In the genomic region with DNA sequence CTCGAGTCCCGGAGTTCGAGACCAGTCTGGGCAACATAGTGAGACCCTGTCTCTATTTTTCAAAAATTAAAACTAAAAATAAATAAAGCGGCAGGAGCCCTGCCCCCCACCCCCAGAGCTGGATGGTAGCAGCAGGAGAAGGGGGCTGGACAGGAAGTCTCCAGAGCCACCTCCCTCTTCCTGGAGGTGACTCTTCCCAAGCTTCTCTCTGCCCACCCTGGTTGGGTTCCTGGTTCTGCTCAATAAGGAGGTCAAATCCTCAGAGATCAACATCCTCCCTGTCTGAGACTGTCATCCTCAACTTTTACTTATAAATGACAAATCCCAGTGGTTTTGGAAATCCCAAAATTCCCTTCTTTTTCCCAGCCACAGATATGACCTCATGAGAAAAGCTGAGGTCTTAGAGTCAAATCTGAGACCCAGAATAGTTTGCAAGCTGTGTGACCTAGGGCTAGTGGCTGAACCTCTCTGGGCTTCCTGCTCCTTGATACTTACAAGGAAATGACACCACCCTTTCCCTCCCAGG, we compare ENCODE assay signal across 8 cellular contexts. TPM values are rescaled to one million over a fixed set of nuclear protein-coding genes. Genes with fewer than 3 reads are reported as not detected.
A peak's percentile ranks its signal among the peaks of the same experiment; 100 is the strongest.
DNase-seq lines count a peak whose midpoint lies in the region; ATAC-seq, FAIRE-seq and TF ChIP-seq lines count a peak whose summit lies in the region.

No MANE protein-coding gene starts in this region.

- H3K79me2 ChIP-seq in Loucy (ENCODE audit: insufficient read depth, low read length): no peaks in the 10 kb centered on the region

- no peaks in the 10 kb centered on the region for H4K20me1 ChIP-seq in Loucy (ENCODE audit: insufficient read depth, low read length, poor library complexity, severe bottlenecking)

- no peaks in the 10 kb centered on the region for H3K36me3 ChIP-seq in Loucy (ENCODE audit: insufficient read depth, low read length)
- no peaks in the 10 kb centered on the region for H3K36me3 ChIP-seq in mucosa of rectum (ENCODE audit: control insufficient read depth in 2 of 2, insufficient read depth in 2 of 2, low read length in 2 of 2)

- peaks cover 46 to 53% of the 10 kb centered on the region in 2 donors for H3K4me1 Mint-ChIP-seq in effector memory CD8-positive, alpha-beta T cell (ENCODE audit: low read depth in 2 of 2)

- DNase-seq in A549 (ENCODE audit: low read depth in 1 of 2, low spot score in 1 of 2) (peak in 1 of 2 experiments; percentile 36), NCI-H526 treated with DMSO at 0.1 percent for 48 hours (lab: John Stamatoyannopoulos, UW) (no peak), NCI-H1436 (lab: John Stamatoyannopoulos, UW) (no peak)
- DNase-seq in effector memory CD8-positive, alpha-beta T cell: no peak

- H3K9ac ChIP-seq in Loucy (ENCODE audit: low read depth, low read length, poor library complexity, severe bottlenecking) (peak overlapping the region; percentile 67), mucosa of rectum (ENCODE audit: low read depth in 1 of 2, low read length in 2 of 2) (peak overlapping the region in 1 of 2 donors; percentile 56)

- H3K9me2 ChIP-seq in Loucy (replicated peaks; ENCODE audit: low read depth, low read length): no peaks in the 10 kb centered on the region

- H3K27ac ChIP-seq in A549 (peak overlapping the region; percentile 99 to 100), mucosa of rectum (ENCODE audit: low read depth in 2 of 2, low read length in 2 of 2) (peak overlapping the region; percentile 76 to 94)

- no peaks in the 10 kb centered on the region for H3K9me3 ChIP-seq in A549
- no peaks in the 10 kb centered on the region for H3K9me3 ChIP-seq in Loucy (ENCODE audit: insufficient read depth, low read depth, low read length)
- H3K9me3 ChIP-seq in mucosa of rectum (ENCODE audit: control insufficient read depth in 2 of 2, low read length in 2 of 2): no peaks in the 10 kb centered on the region

- WGBS in A549 (ENCODE audit: missing lambda C conversion rate): 33% methylated on average over 4 of the region's 4 CpGs

- FAIRE-seq in A549 (lab: Jason Lieb, UNC): no peak

- ATAC-seq in A549 (peak in 1 of 2 experiments; percentile 38; a peak in 3 of 6 replicates), HG03439 (IDR thresholded peaks at IDR 0.05; ENCODE audit: unreplicated experiment) (no peak), HG03571 (IDR thresholded peaks at IDR 0.05; ENCODE audit: unreplicated experiment) (no peak)
- ATAC-seq in effector memory CD8-positive, alpha-beta T cell (replicated peaks): no peak

- CTCF ChIA-PET in A549 (lab: Yijun Ruan, JAX): interaction anchor here (0.6 to 2.1 kb wide), 6 partner anchors 9 to 20 kb away, joined by 3 to 15 read pairs (median 4); no protein-coding TSS in a partner anchor

- peak overlapping the region; percentile 60 for H3K4me3 ChIP-seq in A549
- peak overlapping the region; percentile 69 for H3K4me3 ChIP-seq in Loucy (ENCODE audit: low read length, poor library complexity, severe bottlenecking)
- H3K4me3 ChIP-seq in mucosa of rectum (ENCODE audit: low read length in 2 of 2): peak overlapping the region in 1 of 2 donors; percentile 68

- H3K27me3 Mint-ChIP-seq in effector memory CD8-positive, alpha-beta T cell: no peaks in the 10 kb centered on the region

- no peaks in the 10 kb centered on the region for H3K9me3 Mint-ChIP-seq in effector memory CD8-positive, alpha-beta T cell

- POLR2A ChIA-PET in A549 (lab: Yijun Ruan, JAX): interaction anchor here (1.1 to 2.0 kb wide), 3 partner anchors 11 to 20 kb away, joined by 3 to 9 read pairs (median 9); no protein-coding TSS in a partner anchor

- TF ChIP-seq EP300 in A549 (IDR thresholded peaks at IDR 0.05): no peak

- H3K4me1 ChIP-seq in A549 (peaks cover 71% of the 10 kb centered on the region), Loucy (ENCODE audit: insufficient read depth, low read length, poor library complexity, severe bottlenecking) (peaks cover 34% of the 10 kb centered on the region), mucosa of rectum (ENCODE audit: control insufficient read depth in 2 of 2, insufficient read depth in 2 of 2, low read length in 2 of 2) (peaks cover 32 to 36% of the 10 kb centered on the region in 2 donors)

- no peak for TF ChIP-seq RAD21 in A549 (conservative IDR thresholded peaks at IDR 0.05 in 1 of 2, IDR thresholded peaks at IDR 0.05 in 1 of 2)

- no peaks in the 10 kb centered on the region for H3K36me3 Mint-ChIP-seq in effector memory CD8-positive, alpha-beta T cell (ENCODE audit: insufficient read depth)

- H3K27me3 ChIP-seq in Loucy (ENCODE audit: insufficient read depth, low read length, poor library complexity, severe bottlenecking) (no peaks in the 10 kb centered on the region), mucosa of rectum (ENCODE audit: control insufficient read depth in 2 of 2, insufficient read depth in 2 of 2, low read length in 2 of 2) (no peaks in the 10 kb centered on the region)

- H3K4me3 Mint-ChIP-seq in effector memory CD8-positive, alpha-beta T cell: peak overlapping the region; percentile 64

- peak overlapping the region; percentile 96 for H3K4me2 ChIP-seq in A549
- H3K4me2 ChIP-seq in Loucy (ENCODE audit: low read depth, low read length, poor library complexity, severe bottlenecking): peak overlapping the region; percentile 85

- H2AFZ ChIP-seq in Loucy (ENCODE audit: low read length): peak overlapping the region; percentile 75; the same call in 1 of the 2 replicates

- no peak for TF ChIP-seq CTCF in A549 (IDR thresholded peaks at IDR 0.05)
- TF ChIP-seq CTCF in Loucy (conservative IDR thresholded peaks at IDR 0.05; ENCODE audit: low read length): no peak

- peak overlapping the region; percentile 80 to 81 for H3K27ac Mint-ChIP-seq in effector memory CD8-positive, alpha-beta T cell

- H3F3A ChIP-seq in Loucy (ENCODE audit: low read depth): 0 out of 2 replicates have a peak, but pooled peaks cover 6% of the 10 kb centered on the region

- no peak for TF ChIP-seq POLR2A in A549 (IDR thresholded peaks at IDR 0.05; ENCODE audit: low read length)

TF ChIP-seq in A549, 52 proteins besides CTCF, POLR2A, EP300 and RAD21:
- peak; percentile 15 to 63; a peak in 1 of 5 replicates for TF ChIP-seq JUN (IDR thresholded peaks at IDR 0.05)
- TF ChIP-seq, protein P1, sequence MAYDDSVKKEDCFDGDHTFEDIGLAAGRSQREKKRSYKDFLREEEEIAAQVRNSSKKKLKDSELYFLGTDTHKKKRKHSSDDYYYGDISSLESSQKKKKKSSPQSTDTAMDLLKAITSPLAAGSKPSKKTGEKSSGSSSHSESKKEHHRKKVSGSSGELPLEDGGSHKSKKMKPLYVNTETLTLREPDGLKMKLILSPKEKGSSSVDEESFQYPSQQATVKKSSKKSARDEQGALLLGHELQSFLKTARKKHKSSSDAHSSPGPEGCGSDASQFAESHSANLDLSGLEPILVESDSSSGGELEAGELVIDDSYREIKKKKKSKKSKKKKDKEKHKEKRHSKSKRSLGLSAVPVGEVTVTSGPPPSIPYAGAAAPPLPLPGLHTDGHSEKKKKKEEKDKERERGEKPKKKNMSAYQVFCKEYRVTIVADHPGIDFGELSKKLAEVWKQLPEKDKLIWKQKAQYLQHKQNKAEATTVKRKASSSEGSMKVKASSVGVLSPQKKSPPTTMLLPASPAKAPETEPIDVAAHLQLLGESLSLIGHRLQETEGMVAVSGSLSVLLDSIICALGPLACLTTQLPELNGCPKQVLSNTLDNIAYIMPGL (CRISPR knock-in tag; IDR thresholded peaks at IDR 0.05; ENCODE audit: borderline replicate concordance): no peak
- TF ChIP-seq KDM1A (IDR thresholded peaks at IDR 0.05; ENCODE audit: low read depth): 0 out of 2 replicates have a peak, but pooled peaks have one; percentile 52
- TF ChIP-seq SMC3 (IDR thresholded peaks at IDR 0.05): no peak
- no peak for TF ChIP-seq HOXA7 (CRISPR knock-in tag; IDR thresholded peaks at IDR 0.05)
- TF ChIP-seq ZFP36 (IDR thresholded peaks at IDR 0.05; ENCODE audit: borderline replicate concordance, partially characterized antibody): peak; percentile 90
- TF ChIP-seq KDM5A (IDR thresholded peaks at IDR 0.05): no peak
- TF ChIP-seq RARB (CRISPR knock-in tag; IDR thresholded peaks at IDR 0.05): no peak
- TF ChIP-seq, protein P2, sequence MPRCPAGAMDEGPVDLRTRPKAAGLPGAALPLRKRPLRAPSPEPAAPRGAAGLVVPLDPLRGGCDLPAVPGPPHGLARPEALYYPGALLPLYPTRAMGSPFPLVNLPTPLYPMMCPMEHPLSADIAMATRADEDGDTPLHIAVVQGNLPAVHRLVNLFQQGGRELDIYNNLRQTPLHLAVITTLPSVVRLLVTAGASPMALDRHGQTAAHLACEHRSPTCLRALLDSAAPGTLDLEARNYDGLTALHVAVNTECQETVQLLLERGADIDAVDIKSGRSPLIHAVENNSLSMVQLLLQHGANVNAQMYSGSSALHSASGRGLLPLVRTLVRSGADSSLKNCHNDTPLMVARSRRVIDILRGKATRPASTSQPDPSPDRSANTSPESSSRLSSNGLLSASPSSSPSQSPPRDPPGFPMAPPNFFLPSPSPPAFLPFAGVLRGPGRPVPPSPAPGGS (IDR thresholded peaks at IDR 0.05): 0 out of 3 replicates have a peak, but pooled peaks have one; percentile 8
- no peak for TF ChIP-seq NR3C1 (IDR thresholded peaks at IDR 0.05)
- TF ChIP-seq JUNB (IDR thresholded peaks at IDR 0.05): no peak

RNA-seq across cellular contexts. Expression of a gene that starts 1.0 kb away (rescaled TPM):
- polyA plus RNA-seq in A549 (2011; rRNA removed) (18.6 and 24.7 TPM in 2 replicates), A549 (2017; fragmentation: RNase III; extraction: RNeasy Plus Mini Kit Qiagen cat#74134 plus additional on column Dnase treatment) (17.6 to 26.7 TPM (median 24.5 TPM) in 3 replicates)
- polyA plus RNA-seq in A549 (2012; cell fraction: cytosol; rRNA removed): 14.8 and 26.9 TPM in 2 replicates
- polyA plus RNA-seq in A549 (2012; cell fraction: nucleus; rRNA removed): 33.8 and 39.1 TPM in 2 replicates
- polyA minus RNA-seq in A549 (2011; rRNA and poly(A)+ RNA removed): 11.1 and 12.9 TPM in 2 replicates

RNA-seq across cellular contexts. Expression of a gene that starts 25.2 kb away (rescaled TPM):
- polyA plus RNA-seq in A549 (2011; rRNA removed) (not detected in 2 replicates), A549 (2017; fragmentation: RNase III; extraction: RNeasy Plus Mini Kit Qiagen cat#74134 plus additional on column Dnase treatment) (not detected in 3 replicates)
- polyA plus RNA-seq in A549 (2012; cell fraction: cytosol; rRNA removed): not detected in 2 replicates
- 0.07 TPM in 1 of 2 replicates, not detected in the other for polyA plus RNA-seq in A549 (2012; cell fraction: nucleus; rRNA removed)
- polyA minus RNA-seq in A549 (2011; rRNA and poly(A)+ RNA removed): not detected in 2 replicates

RNA-seq across cellular contexts. Expression of a gene that starts 37.3 kb away (rescaled TPM):
- polyA plus RNA-seq in A549 (2011; rRNA removed): 0.05 and 0.14 TPM in 2 replicates
- polyA plus RNA-seq in A549 (2012; cell fraction: cytosol; rRNA removed): 0.05 and 0.09 TPM in 2 replicates
- 0.09 and 0.12 TPM in 2 replicates for polyA plus RNA-seq in A549 (2012; cell fraction: nucleus; rRNA removed)
- 0.04 to 0.17 TPM (median 0.05 TPM) in 3 replicates for polyA plus RNA-seq in A549 (2017; fragmentation: RNase III; extraction: RNeasy Plus Mini Kit Qiagen cat#74134 plus additional on column Dnase treatment)
- not detected in 2 replicates for polyA minus RNA-seq in A549 (2011; rRNA and poly(A)+ RNA removed)

RNA-seq across cellular contexts. Expression of a gene that starts 57.0 kb away (rescaled TPM):
- polyA plus RNA-seq in A549 (2011; rRNA removed) (0.12 TPM in 1 of 2 replicates, not detected in the other), A549 (2017; fragmentation: RNase III; extraction: RNeasy Plus Mini Kit Qiagen cat#74134 plus additional on column Dnase treatment) (0.05 to 0.07 TPM (median 0.05 TPM) in 3 replicates)
- polyA plus RNA-seq in A549 (2012; cell fraction: cytosol; rRNA removed): 0.12 and 0.16 TPM in 2 replicates
- 0.17 and 0.22 TPM in 2 replicates for polyA plus RNA-seq in A549 (2012; cell fraction: nucleus; rRNA removed)
- not detected in 2 replicates for polyA minus RNA-seq in A549 (2011; rRNA and poly(A)+ RNA removed)
